24 cellular contexts compared by ENCODE assay signal in the genomic region with DNA sequence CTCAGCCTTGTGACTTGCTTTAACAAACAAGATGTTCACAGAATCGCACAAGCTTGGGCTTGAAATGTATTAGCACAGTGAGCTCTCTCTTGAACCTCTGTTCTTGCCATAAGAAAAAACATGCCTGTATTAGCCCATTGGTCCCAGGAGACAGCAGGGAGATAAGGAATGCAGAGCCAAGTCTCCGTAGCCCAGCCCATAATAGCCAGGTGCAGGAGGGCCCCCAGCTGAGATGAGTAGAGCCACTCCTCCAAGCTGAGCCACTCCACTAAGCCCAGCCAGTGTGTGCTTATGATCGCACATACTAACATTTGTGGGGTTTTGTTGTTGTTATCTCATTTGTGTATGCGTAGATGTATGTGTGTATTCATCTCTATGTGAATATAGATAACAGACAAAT. TPM values are rescaled to one million over a fixed set of nuclear protein-coding genes. Genes with fewer than 3 reads are reported as not detected.
DNase-seq lines count a peak whose midpoint lies in the region; FAIRE-seq and TF ChIP-seq lines count a peak whose summit lies in the region.
"Had no signal": no experiment of that assay in that cellular context is flagged by ENCODE, and none has a peak within 500 bp of the region (broad histone marks: within the 10 kb centered on the region; RNA-seq: fewer than 3 reads in every experiment).

No MANE protein-coding gene starts in this region.

- H3K27me3 Mint-ChIP-seq in chondrocyte (ENCODE audit: low read depth): no peaks in the 10 kb centered on the region

- no peak overlapping the region for H3K4me3 Mint-ChIP-seq in chondrocyte (ENCODE audit: unreplicated experiment)
- H3K4me3 Mint-ChIP-seq: CD8-positive, alpha-beta T cell had no signal

- H3K36me3 ChIP-seq in SJCRH30: no peaks in the 10 kb centered on the region
- H3K36me3 ChIP-seq: BLaER1 treated with 17β-estradiol and CSF1 and Interleukin-3, amounts not matched to agents 10 nM and 100 nM had no signal

- no peak overlapping the region for H3K4me3 ChIP-seq in SJCRH30
- H3K4me3 ChIP-seq: BLaER1 treated with 17β-estradiol and CSF1 and Interleukin-3, amounts not matched to agents 10 nM and 100 nM; PC-9; SK-N-MC had no signal

- H3K36me3 Mint-ChIP-seq in chondrocyte (ENCODE audit: low read depth): peaks cover 2% of the 10 kb centered on the region
- H3K36me3 Mint-ChIP-seq: CD8-positive, alpha-beta T cell had no signal

- H3K9me3 ChIP-seq in SJCRH30 (replicated peaks): no peaks in the 10 kb centered on the region

- peaks cover 2% of the 10 kb centered on the region for H3K4me1 Mint-ChIP-seq in chondrocyte (ENCODE audit: low read depth)

- peak; percentile 59 for FAIRE-seq in HTR-8/SVneo (lab: Jason Lieb, UNC)
- FAIRE-seq: GM19239 had no signal

- H3K27ac ChIP-seq in SJCRH30: no peak overlapping the region
- H3K27ac ChIP-seq: 22Rv1; BLaER1 treated with 17β-estradiol and CSF1 and Interleukin-3, amounts not matched to agents 10 nM and 100 nM; HL-60; KMS-11 had no signal

- peaks cover 17% of the 10 kb centered on the region for H3K4me1 ChIP-seq in SJCRH30

- peak; percentile 7 for DNase-seq in NCI-H1105 treated with DMSO at 0.1 percent for 48 hours (lab: John Stamatoyannopoulos, UW)
- DNase-seq in NCI-H1105 (lab: John Stamatoyannopoulos, UW): no peak
- no peak for DNase-seq in HTR-8/SVneo (ENCODE audit: insufficient read length, low spot score)
- peak; percentile 44 to 51 for DNase-seq in SJCRH30
- DNase-seq in iPS-NIHi7 (ENCODE audit: extremely low spot score): peak; percentile 62
- no peak for DNase-seq in NCI-H82 (lab: John Stamatoyannopoulos, UW)
- DNase-seq in chondrocyte (ENCODE audit: low spot score): no peak
- DNase-seq in T-helper 9 cell: no peak
- DNase-seq: ACHN; CD8-positive, alpha-beta T cell; EL; NCI-H2107; NCI-H345; NCI-H69; PC-9; RPMI8226; SHP77 had no signal

- no peaks in the 10 kb centered on the region for H3K9me3 Mint-ChIP-seq in chondrocyte (ENCODE audit: low read depth)

- H3K27me3 ChIP-seq in SJCRH30: no peaks in the 10 kb centered on the region
- H3K27me3 ChIP-seq: BLaER1 treated with 17β-estradiol and CSF1 and Interleukin-3, amounts not matched to agents 10 nM and 100 nM had no signal

- no peak overlapping the region for H3K27ac Mint-ChIP-seq in chondrocyte (ENCODE audit: unreplicated experiment)
- H3K27ac Mint-ChIP-seq: CD8-positive, alpha-beta T cell had no signal

- no peak for TF ChIP-seq CTCF in chondrocyte (IDR thresholded peaks at IDR 0.05)

RNA-seq across cellular contexts. Expression of gene SVEP1, which starts 21.6 kb away (rescaled TPM):
- 0.18 TPM in 2 replicates for total RNA-seq in SJCRH30 (2014; rRNA removed; shearing (Covaris generic))
- total RNA-seq in chondrocyte: 0.72 to 2.0 TPM (median 0.90 TPM) in 3 replicates
- total RNA-seq: CD8-positive, alpha-beta T cell; HT-29 had no signal

Comparison
In these comparisons a context has a peak if more than half of its experiments do, and no peak if none do; other contexts are left out.
1. DNase-seq: peak in NCI-H1105 treated with DMSO at 0.1 percent for 48 hours (single experiment), SJCRH30 (2 of 2) and iPS-NIHi7 (single experiment); none in NCI-H1105 (single experiment), HTR-8/SVneo (single experiment), NCI-H82 (single experiment), chondrocyte (single experiment) and T-helper 9 cell (single experiment).